Comparison of ENCODE assay signal across 31 cellular contexts in genomic region chr18:62205824-62206223, GRCh38.
"Had no signal": no experiment of that assay in that cellular context is flagged by ENCODE, and none has a peak within 500 bp of the region (broad histone marks: within the 10 kb centered on the region; RNA-seq: fewer than 3 reads in every experiment).

No MANE protein-coding gene starts in this region.

- H3K36me3 ChIP-seq: adrenal gland, colonic mucosa, gastrocnemius medialis, heart right ventricle, WERI-Rb-1 had no signal

- H3K27me3 Mint-ChIP-seq: activated B cell treated with CpG ODN at 0.5 μM for 24 hours; activated CD8-positive, alpha-beta memory T cell treated with anti-CD3 and anti-CD28 coated beads, Interleukin-2, amount 10 ng/mL, durations not matched to agents 7 days and 5 days; activated CD8-positive, alpha-beta T cell treated with anti-CD3 and anti-CD28 coated beads for 36 hours; activated naive CD4-positive, alpha-beta T cell treated with anti-CD3 and anti-CD28 coated beads, Interleukin-2, amount 50 U/mL, for 24 hours; activated naive CD8-positive, alpha-beta T cell treated with anti-CD3 and anti-CD28 coated beads for 36 hours; activated naive CD8-positive, alpha-beta T cell treated with anti-CD3 and anti-CD28 coated beads, Interleukin-2, amount 50 U/mL, for 24 hours had no signal

- H3K27ac Mint-ChIP-seq: activated B cell treated with CpG ODN at 0.5 μM for 24 hours; activated CD8-positive, alpha-beta memory T cell treated with anti-CD3 and anti-CD28 coated beads, Interleukin-2, amount 10 ng/mL, durations not matched to agents 7 days and 5 days; activated CD8-positive, alpha-beta T cell treated with anti-CD3 and anti-CD28 coated beads for 36 hours; activated naive CD4-positive, alpha-beta T cell treated with anti-CD3 and anti-CD28 coated beads for 36 hours; activated naive CD4-positive, alpha-beta T cell treated with anti-CD3 and anti-CD28 coated beads, Interleukin-2, amount 50 U/mL, for 24 hours; activated naive CD8-positive, alpha-beta T cell treated with anti-CD3 and anti-CD28 coated beads for 36 hours; activated naive CD8-positive, alpha-beta T cell treated with anti-CD3 and anti-CD28 coated beads, Interleukin-2, amount 50 U/mL, for 24 hours; activated T-helper 1 cell treated with anti-CD3 and anti-CD28 coated beads, Interleukin-12 subunit alpha, Interleukin-12 subunit beta, Interleukin-2, Interleukin-4 antibody, amounts not matched to agents 30 ng/mL and 10 ng/mL and 1 ng/mL, durations not matched to agents 14 hours and 24 hours and 36 hours; activated T-helper 2 cell treated with anti-CD3 and anti-CD28 coated beads, Interferon-gamma antibody, Interleukin-2, Interleukin-4, amounts not matched to agents 10 μg/mL and 5 μg/mL and 100 μg/mL, durations not matched to agents 14 hours and 24 hours and 36 hours; endodermal cell; T-helper 1 cell treated with Interleukin-12 subunit alpha and Interleukin-12 subunit beta and Interleukin-4 antibody, amounts not matched to agents 30 μg/mL and 1 μg/mL, for 36 hours; T-helper 2 cell treated with Interferon-gamma antibody and Interleukin-4, amounts not matched to agents 5 μg/mL and 100 μg/mL, for 36 hours had no signal

- H3K4me3 ChIP-seq: adrenal gland, body of pancreas, colonic mucosa, gastrocnemius medialis, heart right ventricle had no signal

- DNase-seq: activated B cell treated with CpG ODN at 0.5 μM for 24 hours; activated CD4-positive, alpha-beta T cell treated with anti-CD3 and anti-CD28 coated beads for 48 hours; activated CD4-positive, alpha-beta T cell treated with anti-CD3 and anti-CD28 coated beads, Interleukin-2, amount 50 U/mL, for 1 hour; activated CD4-positive, alpha-beta T cell treated with anti-CD3 and anti-CD28 coated beads, Interleukin-2, amount 50 U/mL, for 48 hours; activated CD8-positive, alpha-beta memory T cell treated with anti-CD3 and anti-CD28 coated beads, Interleukin-2, amount 10 ng/mL, durations not matched to agents 7 days and 5 days; activated CD8-positive, alpha-beta memory T cell treated with anti-CD3 and anti-CD28 coated beads, Interleukin-2, amount 50 U/mL, for 4 hours; activated CD8-positive, alpha-beta T cell treated with anti-CD3 and anti-CD28 coated beads for 36 hours; activated effector memory CD4-positive, alpha-beta T cell treated with anti-CD3 and anti-CD28 coated beads, Interleukin-2, amount 50 U/mL, for 16 hours; activated naive CD4-positive, alpha-beta T cell treated with anti-CD3 and anti-CD28 coated beads for 36 hours; activated naive CD8-positive, alpha-beta T cell treated with anti-CD3 and anti-CD28 coated beads for 36 hours; activated naive CD8-positive, alpha-beta T cell treated with anti-CD3 and anti-CD28 coated beads, Interleukin-2, amount 50 U/mL, for 24 hours; activated T-cell treated with anti-CD3 and anti-CD28 coated beads, Interleukin-2, amount 50 U/mL, for 1 hour; activated T-cell treated with anti-CD3 and anti-CD28 coated beads, Interleukin-2, amount 50 U/mL, for 48 hours; adrenal gland; amygdala; aorta; body of pancreas; colonic mucosa; effector CD8-positive, alpha-beta T cell; endodermal cell; foreskin keratinocyte; gastrocnemius medialis; heart right ventricle; T1000; WERI-Rb-1 had no signal

- H3K4me1 Mint-ChIP-seq: endodermal cell had no signal

- H3K27me3 ChIP-seq: adrenal gland, body of pancreas, colonic mucosa, foreskin keratinocyte, gastrocnemius medialis, heart right ventricle had no signal

- H3K9me3 ChIP-seq: adrenal gland, body of pancreas, colonic mucosa, gastrocnemius medialis, heart right ventricle had no signal

- H3K4me3 Mint-ChIP-seq: activated B cell treated with CpG ODN at 0.5 μM for 24 hours; activated CD8-positive, alpha-beta memory T cell treated with anti-CD3 and anti-CD28 coated beads, Interleukin-2, amount 10 ng/mL, durations not matched to agents 7 days and 5 days; activated CD8-positive, alpha-beta T cell treated with anti-CD3 and anti-CD28 coated beads for 36 hours; activated naive CD4-positive, alpha-beta T cell treated with anti-CD3 and anti-CD28 coated beads for 36 hours; activated naive CD4-positive, alpha-beta T cell treated with anti-CD3 and anti-CD28 coated beads, Interleukin-2, amount 50 U/mL, for 24 hours; activated naive CD8-positive, alpha-beta T cell treated with anti-CD3 and anti-CD28 coated beads for 36 hours; activated naive CD8-positive, alpha-beta T cell treated with anti-CD3 and anti-CD28 coated beads, Interleukin-2, amount 50 U/mL, for 24 hours; activated T-helper 1 cell treated with anti-CD3 and anti-CD28 coated beads, Interleukin-12 subunit alpha, Interleukin-12 subunit beta, Interleukin-2, Interleukin-4 antibody, amounts not matched to agents 30 ng/mL and 10 ng/mL and 1 ng/mL, durations not matched to agents 14 hours and 24 hours and 36 hours; endodermal cell; T-helper 1 cell treated with Interleukin-12 subunit alpha and Interleukin-12 subunit beta and Interleukin-4 antibody, amounts not matched to agents 30 μg/mL and 1 μg/mL, for 36 hours; T-helper 2 cell treated with Interferon-gamma antibody and Interleukin-4, amounts not matched to agents 5 μg/mL and 100 μg/mL, for 36 hours had no signal

- H3K4me1 ChIP-seq: colonic mucosa, gastrocnemius medialis had no signal

- H3K9me3 Mint-ChIP-seq: activated CD8-positive, alpha-beta T cell treated with anti-CD3 and anti-CD28 coated beads for 36 hours; activated naive CD4-positive, alpha-beta T cell treated with anti-CD3 and anti-CD28 coated beads for 36 hours; activated naive CD4-positive, alpha-beta T cell treated with anti-CD3 and anti-CD28 coated beads, Interleukin-2, amount 50 U/mL, for 24 hours; activated naive CD8-positive, alpha-beta T cell treated with anti-CD3 and anti-CD28 coated beads, Interleukin-2, amount 50 U/mL, for 24 hours; activated T-helper 2 cell treated with anti-CD3 and anti-CD28 coated beads, Interferon-gamma antibody, Interleukin-2, Interleukin-4, amounts not matched to agents 10 μg/mL and 5 μg/mL and 100 μg/mL, durations not matched to agents 14 hours and 24 hours and 36 hours; endodermal cell had no signal

- ATAC-seq: activated CD4-positive, CD25-positive, alpha-beta regulatory T cell treated with anti-CD3 and anti-CD28 coated beads, Interleukin-2, amount 50 U/mL, for 24 hours; activated CD8-positive, alpha-beta memory T cell treated with anti-CD3 and anti-CD28 coated beads, Interleukin-2, amount 10 ng/mL, durations not matched to agents 7 days and 5 days; activated CD8-positive, alpha-beta T cell treated with anti-CD3 and anti-CD28 coated beads for 36 hours; activated naive CD8-positive, alpha-beta T cell treated with anti-CD3 and anti-CD28 coated beads, Interleukin-2, amount 50 U/mL, for 24 hours; body of pancreas; gastrocnemius medialis; heart right ventricle had no signal
